In the genomic region with DNA sequence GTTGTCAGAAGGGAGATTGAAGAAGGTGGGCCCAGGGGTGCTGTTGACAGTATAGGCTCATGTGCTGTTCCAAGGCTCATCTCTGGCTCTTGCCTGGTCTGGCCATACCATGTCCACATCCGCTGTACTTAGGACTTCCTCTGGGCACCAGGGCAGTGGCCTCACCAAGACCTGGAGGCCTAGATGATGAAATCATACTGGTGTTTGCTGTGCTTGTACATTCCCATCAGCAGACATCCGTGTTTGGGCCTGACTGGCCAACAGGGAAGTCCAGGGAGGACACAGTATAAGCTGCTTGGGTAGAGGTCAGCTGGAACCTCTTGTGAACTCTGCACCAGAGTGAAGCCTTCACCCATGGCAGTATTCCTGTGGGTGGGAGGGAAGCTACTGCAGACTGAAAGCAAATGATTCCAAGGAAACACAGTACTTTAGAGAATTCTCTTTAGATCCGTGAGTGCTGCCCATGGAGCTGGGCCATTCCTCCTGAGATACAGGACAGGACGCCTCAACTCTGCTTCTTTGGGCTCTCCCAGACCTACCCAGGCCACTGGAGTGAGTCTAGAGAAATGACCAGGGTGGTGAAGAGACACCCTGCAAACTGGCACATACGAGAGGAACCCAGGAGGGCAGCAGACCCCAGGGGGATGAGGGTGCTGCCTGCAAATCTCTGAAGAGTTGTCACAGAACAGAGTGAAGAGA, we compare ENCODE assay signal across 24 cellular contexts. TPM values are rescaled to one million over a fixed set of nuclear protein-coding genes. Genes with fewer than 3 reads are reported as not detected.
DNase-seq lines count a peak whose midpoint lies in the region; ATAC-seq, FAIRE-seq and TF ChIP-seq lines count a peak whose summit lies in the region.
"Had no signal": no experiment of that assay in that cellular context is flagged by ENCODE, and none has a peak within 500 bp of the region (broad histone marks: within the 10 kb centered on the region; RNA-seq: fewer than 3 reads in every experiment).

No MANE protein-coding gene starts in this region.

- POLR2A ChIA-PET in K562 (lab: Yijun Ruan, JAX), result interaction anchor here (0.6 to 1.6 kb wide), 11 partner anchors 10 to 717 kb away, joined by 3 to 6 read pairs (median 3); no protein-coding TSS in a partner anchor

- H3K4me1 ChIP-seq in K562 (replicated peaks in 1 of 2; ENCODE audit: control insufficient read depth in 2 of 2, insufficient read depth in 2 of 2, low read length in 2 of 2) (peaks cover 4 to 5% of the 10 kb centered on the region in 2 experiments; a peak in 2 of 5 replicates), upper lobe of right lung (no peaks in the 10 kb centered on the region)

- H4K20me1 ChIP-seq in K562 (replicated peaks; ENCODE audit: control insufficient read depth, insufficient read depth, low read length), result peaks cover 11% of the 10 kb centered on the region; the same call in 1 of the 2 replicates

- peaks cover 2% of the 10 kb centered on the region for H3K36me3 Mint-ChIP-seq in activated naive CD4-positive, alpha-beta T cell treated with anti-CD3 and anti-CD28 coated beads, Interleukin-2, amount 50 U/mL, for 24 hours
- H3K36me3 Mint-ChIP-seq in memory B cell, result peaks cover 12% of the 10 kb centered on the region

- H3K27me3 Mint-ChIP-seq in activated naive CD4-positive, alpha-beta T cell treated with anti-CD3 and anti-CD28 coated beads, Interleukin-2, amount 50 U/mL, for 24 hours, result no peaks in the 10 kb centered on the region
- H3K27me3 Mint-ChIP-seq in memory B cell, result no peaks in the 10 kb centered on the region
- H3K27me3 Mint-ChIP-seq: activated CD4-positive, alpha-beta T cell treated with anti-CD3 and anti-CD28 coated beads for 36 hours; activated CD8-positive, alpha-beta memory T cell treated with anti-CD3 and anti-CD28 coated beads, Interleukin-2, amount 10 ng/mL, durations not matched to agents 7 days and 5 days had no signal

- no TSS peak for BruUV-seq in K562 (replicated peaks; lab: Mats Ljungman, UMichigan)

- TF ChIP-seq RAD21 in K562 (CRISPR knock-in tag; conservative IDR thresholded peaks at IDR 0.05 in 1 of 2, IDR thresholded peaks at IDR 0.05 in 1 of 2), result no peak

- no peak overlapping the region for H2AFZ ChIP-seq in K562 (ENCODE audit: low read depth, low read length)

- no peaks in the 10 kb centered on the region for H3K79me2 ChIP-seq in K562 (ENCODE audit: control insufficient read depth, insufficient read depth, low read length)

- no peak overlapping the region for H3K4me3 Mint-ChIP-seq in activated naive CD4-positive, alpha-beta T cell treated with anti-CD3 and anti-CD28 coated beads, Interleukin-2, amount 50 U/mL, for 24 hours
- no peak overlapping the region for H3K4me3 Mint-ChIP-seq in memory B cell
- H3K4me3 Mint-ChIP-seq: activated CD4-positive, alpha-beta T cell treated with anti-CD3 and anti-CD28 coated beads for 36 hours; activated CD8-positive, alpha-beta memory T cell treated with anti-CD3 and anti-CD28 coated beads, Interleukin-2, amount 10 ng/mL, durations not matched to agents 7 days and 5 days had no signal

- intact Hi-C loops in K562 (cut with micrococcal nuclease) (no loop called here), upper lobe of right lung (cut with DNase I) (no loop called here)

- in situ Hi-C loops in K562 (cut with MboI), result no loop called here

- TF ChIP-seq POLR2A in K562 (conservative IDR thresholded peaks at IDR 0.05), result peak; percentile 33; the same call in 1 of the 2 replicates

- no peak for ATAC-seq in K562
- ATAC-seq in memory B cell (ENCODE audit: low read depth), result no peak
- peak; percentile 81 for ATAC-seq in upper lobe of right lung
- no peak for ATAC-seq in GM21717 (IDR thresholded peaks at IDR 0.05; ENCODE audit: unreplicated experiment)
- ATAC-seq: activated CD4-positive, alpha-beta T cell treated with anti-CD3 and anti-CD28 coated beads for 36 hours; activated CD8-positive, alpha-beta memory T cell treated with anti-CD3 and anti-CD28 coated beads, Interleukin-2, amount 10 ng/mL, durations not matched to agents 7 days and 5 days; mucosa of descending colon; stimulated activated naive CD8-positive, alpha-beta T cell treated with anti-CD3 and anti-CD28 coated beads, Interleukin-15, Interleukin-2, amounts not matched to agents 100 U/mL and 50 U/mL, for 24 hours had no signal

- no peak overlapping the region for H3K4me3 ChIP-seq in K562
- no peak overlapping the region for H3K4me3 ChIP-seq in upper lobe of right lung
- H3K4me3 ChIP-seq: esophagus squamous epithelium, mucosa of descending colon had no signal

- TF ChIP-seq EP300 in K562 (IDR thresholded peaks at IDR 0.05; ENCODE audit: low read length), result no peak

- DNase-seq in activated naive CD4-positive, alpha-beta T cell (lab: John Stamatoyannopoulos, UW), result no peak
- DNase-seq in K562 (ENCODE audit: extremely low read depth in 1 of 4, low spot score in 3 of 4), result no peak
- DNase-seq in memory B cell (ENCODE audit: low spot score in 2 of 2), result no peak
- peak; percentile 61 for DNase-seq in upper lobe of right lung
- DNase-seq in NCI-H226, result no peak
- DNase-seq in NCI-H2081 (lab: John Stamatoyannopoulos, UW), result no peak
- DNase-seq: activated CD4-positive, alpha-beta T cell treated with anti-CD3 and anti-CD28 coated beads for 36 hours; activated CD8-positive, alpha-beta memory T cell treated with anti-CD3 and anti-CD28 coated beads, Interleukin-2, amount 10 ng/mL, durations not matched to agents 7 days and 5 days; central memory CD4-positive, alpha-beta T cell; DMS153; effector CD8-positive, alpha-beta T cell; esophagus squamous epithelium; GF-D8; mucosa of descending colon; NCI-H1694 treated with DMSO at 0.1 percent for 48 hours; NCI-H446; occipital lobe; right cardiac atrium; stimulated activated naive CD8-positive, alpha-beta T cell treated with anti-CD3 and anti-CD28 coated beads, Interleukin-15, Interleukin-2, amounts not matched to agents 100 U/mL and 50 U/mL, for 24 hours; trophoblast cell had no signal

- H3K9me3 Mint-ChIP-seq in activated naive CD4-positive, alpha-beta T cell treated with anti-CD3 and anti-CD28 coated beads, Interleukin-2, amount 50 U/mL, for 24 hours, result no peaks in the 10 kb centered on the region
- H3K9me3 Mint-ChIP-seq in memory B cell, result no peaks in the 10 kb centered on the region

- no peaks in the 10 kb centered on the region for H3K9me3 ChIP-seq in K562 (replicated peaks; ENCODE audit: control insufficient read depth, insufficient read depth, low read depth, low read length)
- H3K9me3 ChIP-seq in upper lobe of right lung, result no peaks in the 10 kb centered on the region
- H3K9me3 ChIP-seq: esophagus squamous epithelium, mucosa of descending colon had no signal

- H3K9me1 ChIP-seq in K562 (ENCODE audit: control insufficient read depth, insufficient read depth, low read length), result peaks cover 3% of the 10 kb centered on the region

- H3K27ac ChIP-seq in K562 (ENCODE audit: extremely low read depth, low read depth, low read length) (no peak overlapping the region), upper lobe of right lung (no peak overlapping the region)
- H3K27ac ChIP-seq: C4-2B, esophagus squamous epithelium had no signal

- peak overlapping the region; percentile 17 for H3K27ac Mint-ChIP-seq in activated naive CD4-positive, alpha-beta T cell treated with anti-CD3 and anti-CD28 coated beads, Interleukin-2, amount 50 U/mL, for 24 hours
- H3K27ac Mint-ChIP-seq in memory B cell, result peak overlapping the region; percentile 35
- H3K27ac Mint-ChIP-seq: activated CD4-positive, alpha-beta T cell treated with anti-CD3 and anti-CD28 coated beads for 36 hours; activated CD8-positive, alpha-beta memory T cell treated with anti-CD3 and anti-CD28 coated beads, Interleukin-2, amount 10 ng/mL, durations not matched to agents 7 days and 5 days had no signal

- CTCF ChIA-PET in K562 (lab: Yijun Ruan, JAX; ENCODE audit: low intra/inter-chr PET ratio), result no interaction called here

- H3K27me3 ChIP-seq in K562 (ENCODE audit: control insufficient read depth in 2 of 2, insufficient read depth in 2 of 2, low read length in 2 of 2) (no peaks in the 10 kb centered on the region), upper lobe of right lung (no peaks in the 10 kb centered on the region)
- H3K27me3 ChIP-seq: esophagus squamous epithelium had no signal

- no peak overlapping the region for H3K4me2 ChIP-seq in K562 (ENCODE audit: insufficient read depth, low read length)

- 76% methylated on average over 5 of the region's 5 CpGs for WGBS in K562 (ENCODE audit: insufficient coverage, low coverage, missing lambda C conversion rate)

- H3K4me1 Mint-ChIP-seq in activated naive CD4-positive, alpha-beta T cell treated with anti-CD3 and anti-CD28 coated beads, Interleukin-2, amount 50 U/mL, for 24 hours, result peaks cover 14% of the 10 kb centered on the region
- peaks cover 9% of the 10 kb centered on the region for H3K4me1 Mint-ChIP-seq in memory B cell

- H3K36me3 ChIP-seq in K562 (ENCODE audit: control insufficient read depth, insufficient read depth, low read length) (peaks cover 58% of the 10 kb centered on the region), upper lobe of right lung (peaks cover 10% of the 10 kb centered on the region)

- no peak for FAIRE-seq in K562 (lab: Jason Lieb, UNC)
- FAIRE-seq: A204.1 had no signal

- H3K9ac ChIP-seq in K562 (ENCODE audit: insufficient read depth in 1 of 2, low read depth in 2 of 2, low read length in 2 of 2), result peak overlapping the region in 1 of 2 experiments; percentile 4; a peak in 1 of 4 replicates

- TF ChIP-seq CTCF in K562 (IDR thresholded peaks at IDR 0.05 in 2 of 3, conservative IDR thresholded peaks at IDR 0.05 in 1 of 3; ENCODE audit: insufficient read depth in 2 of 3, low read depth in 1 of 3, low read length in 3 of 3), result no peak
- no peak for TF ChIP-seq CTCF in upper lobe of right lung (IDR thresholded peaks at IDR 0.05)

RNA-seq across cellular contexts. Expression of a gene that starts 22.5 kb away (rescaled TPM):
- 50.0 and 70.5 TPM in 2 replicates for total RNA-seq in K562 (2011; cell fraction: chromatin; rRNA removed; ENCODE audit: low replicate concordance)
- total RNA-seq in K562 (2011; cell fraction: nucleolus; rRNA removed), result 44.6 and 55.7 TPM in 2 replicates
- 43.4 and 44.5 TPM in 2 replicates for total RNA-seq in K562 (2011; cell fraction: nucleoplasm; rRNA removed)
- total RNA-seq in K562 (2014; rRNA removed), result 61.1 and 70.2 TPM in 2 replicates
- total RNA-seq in K562 (2014; rRNA removed; fragmentation: Illumina TruSeq; extraction: Trizol), result 102 and 104 TPM in 2 replicates
- 82.0 and 85.0 TPM in 2 replicates for total RNA-seq in K562 (2015; rRNA removed; fragmentation: Illumina TruSeq; extraction: Trizol)
- 69.0 and 73.1 TPM in 2 replicates for total RNA-seq in K562 (2021)
- polyA plus RNA-seq in K562 (2011; rRNA removed), result 70.3 and 95.1 TPM in 2 replicates
- polyA plus RNA-seq in K562 (2011; cell fraction: cytosol; rRNA removed), result 41.3 and 55.7 TPM in 2 replicates
- 23.3 and 26.4 TPM in 2 replicates for polyA plus RNA-seq in K562 (2011; cell fraction: nucleus; rRNA removed)
- polyA plus RNA-seq in K562 (2012), result 52.5 and 66.7 TPM in 2 replicates
- polyA plus RNA-seq in K562 (2014; fragmentation: Illumina TruSeq; extraction: Trizol), result 89.6 and 91.7 TPM in 2 replicates
- polyA plus RNA-seq in K562 (2014; fragmentation: Nextera tagmentation; extraction: Ambion mirVana), result 10 to 100 TPM; 18.9 to 39.4 TPM
- 74.4 and 85.6 TPM in 2 replicates for polyA plus RNA-seq in K562 (2014; rRNA removed)
- 104 and 115 TPM in 2 replicates for polyA minus RNA-seq in K562 (2011; rRNA and poly(A)+ RNA removed)
- 34.6 and 39.5 TPM in 2 replicates for polyA minus RNA-seq in K562 (2011; cell fraction: cytosol; rRNA and poly(A)+ RNA removed)
- 23.8 and 26.3 TPM in 2 replicates for polyA minus RNA-seq in K562 (2011; cell fraction: nucleus; rRNA and poly(A)+ RNA removed)
- 16.6 TPM for total RNA-seq in upper lobe of right lung

RNA-seq across cellular contexts. Expression of a gene that starts 43.0 kb away (rescaled TPM):
- total RNA-seq in K562 (2011; cell fraction: chromatin; rRNA removed; ENCODE audit: low replicate concordance), result 41.8 and 45.3 TPM in 2 replicates
- total RNA-seq in K562 (2011; cell fraction: nucleolus; rRNA removed), result 38.3 and 44.4 TPM in 2 replicates
- 44.4 and 47.6 TPM in 2 replicates for total RNA-seq in K562 (2011; cell fraction: nucleoplasm; rRNA removed)
- 14.8 and 15.1 TPM in 2 replicates for total RNA-seq in K562 (2014; rRNA removed)
- 14.8 and 15.3 TPM in 2 replicates for total RNA-seq in K562 (2014; rRNA removed; fragmentation: Illumina TruSeq; extraction: Trizol)
- total RNA-seq in K562 (2015; rRNA removed; fragmentation: Illumina TruSeq; extraction: Trizol), result 14.4 and 15.5 TPM in 2 replicates
- 16.6 and 18.9 TPM in 2 replicates for total RNA-seq in K562 (2021)
- polyA plus RNA-seq in K562 (2011; rRNA removed), result 43.2 and 46.6 TPM in 2 replicates
- 33.1 and 42.6 TPM in 2 replicates for polyA plus RNA-seq in K562 (2011; cell fraction: cytosol; rRNA removed)
- polyA plus RNA-seq in K562 (2011; cell fraction: nucleus; rRNA removed), result 43.6 and 54.0 TPM in 2 replicates
- polyA plus RNA-seq in K562 (2012), result 13.7 and 13.8 TPM in 2 replicates
- 20.1 and 21.2 TPM in 2 replicates for polyA plus RNA-seq in K562 (2014; fragmentation: Illumina TruSeq; extraction: Trizol)
- 1 to 10 TPM; 2.3 to 4.7 TPM for polyA plus RNA-seq in K562 (2014; fragmentation: Nextera tagmentation; extraction: Ambion mirVana)
- 16.3 and 16.9 TPM in 2 replicates for polyA plus RNA-seq in K562 (2014; rRNA removed)
- polyA minus RNA-seq in K562 (2011; rRNA and poly(A)+ RNA removed), result 43.5 and 52.8 TPM in 2 replicates
- 15.8 and 19.3 TPM in 2 replicates for polyA minus RNA-seq in K562 (2011; cell fraction: cytosol; rRNA and poly(A)+ RNA removed)
- polyA minus RNA-seq in K562 (2011; cell fraction: nucleus; rRNA and poly(A)+ RNA removed), result 20.2 and 29.5 TPM in 2 replicates
- total RNA-seq in upper lobe of right lung, result 10.1 TPM
